26 cellular contexts compared by ENCODE assay signal in genomic region chr19:58166268-58166667, GRCh38. TPM values are rescaled to one million over a fixed set of nuclear protein-coding genes. Genes with fewer than 3 reads are reported as not detected.
A peak's percentile ranks its signal among the peaks of the same experiment; 100 is the strongest.
DNase-seq lines count a peak whose midpoint lies in the region; ATAC-seq, FAIRE-seq and TF ChIP-seq lines count a peak whose summit lies in the region.
"Had no signal": no experiment of that assay in that cellular context is flagged by ENCODE, and none has a peak within 500 bp of the region (broad histone marks: within the 10 kb centered on the region; RNA-seq: fewer than 3 reads in every experiment).

No MANE protein-coding gene starts in this region.

- no peak overlapping the region for H3K27ac Mint-ChIP-seq in endodermal cell
- H3K27ac Mint-ChIP-seq: CD14-positive monocyte; CD4-positive, alpha-beta memory T cell; CD4-positive, CD25-positive, alpha-beta regulatory T cell; CD8-positive, alpha-beta memory T cell had no signal

- TF ChIP-seq POLR2A in GM12878 (IDR thresholded peaks at IDR 0.05; ENCODE audit: low read depth, low read length), result no peak

- POLR2A ChIA-PET in HEK293 (lab: Yijun Ruan, JAX) (no interaction called here), GM12878 (lab: Charles Lee) (no interaction called here), PC-3 (lab: Charles Lee; ENCODE audit: unreplicated experiment) (no interaction called here)

- no peaks in the 10 kb centered on the region for H3K4me1 Mint-ChIP-seq in endodermal cell
- H3K4me1 Mint-ChIP-seq: CD14-positive monocyte; CD4-positive, alpha-beta memory T cell; CD4-positive, CD25-positive, alpha-beta regulatory T cell; CD8-positive, alpha-beta memory T cell had no signal

- H4K20me1 ChIP-seq in GM12878 (ENCODE audit: control insufficient read depth, insufficient read depth) (no peaks in the 10 kb centered on the region), smooth muscle cell (ENCODE audit: low read depth) (no peaks in the 10 kb centered on the region), PC-3 (ENCODE audit: low read length) (no peaks in the 10 kb centered on the region)
- H4K20me1 ChIP-seq: BLaER1 had no signal

- DNase-seq in OCI-M1 (lab: John Stamatoyannopoulos, UW), result peak; percentile 30
- DNase-seq in GM12878 (ENCODE audit: low read depth, low spot score), result no peak
- DNase-seq in endodermal cell, result no peak
- DNase-seq in smooth muscle cell (lab: John Stamatoyannopoulos, UW; ENCODE audit: unreplicated experiment), result no peak
- no peak for DNase-seq in frontal cortex (ENCODE audit: low spot score in 2 of 2)
- DNase-seq in PC-3, result no peak
- DNase-seq: 8988T; ACHN; BE2C; C1 segment of cervical spinal cord; CD4-positive, alpha-beta memory T cell; CD4-positive, CD25-positive, alpha-beta regulatory T cell; CD8-positive, alpha-beta memory T cell; COR-L47; DMS 273 treated with DMSO at 0.1 percent for 48 hours; DMS153; DMS79; DND-41; EL; GDM1 had no signal

- H3K4me2 ChIP-seq in GM12878 (ENCODE audit: control insufficient read depth, insufficient read depth) (no peak overlapping the region), smooth muscle cell (no peak overlapping the region), PC-3 (ENCODE audit: low read length) (no peak overlapping the region)
- H3K4me2 ChIP-seq: BLaER1 had no signal

- no peak for TF ChIP-seq EP300 in GM12878 (IDR thresholded peaks at IDR 0.05; ENCODE audit: borderline replicate concordance in 1 of 2, control insufficient read depth in 1 of 2, low read depth in 2 of 2, low read length in 2 of 2)

- H3K9me3 ChIP-seq in HEK293 (ENCODE audit: control insufficient read depth, insufficient read depth, low read depth, low read length) (peaks cover 4% of the 10 kb centered on the region; the same call in 1 of the 2 replicates), GM12878 (replicated peaks; ENCODE audit: control insufficient read depth, insufficient read depth, low read length) (peaks cover 8% of the 10 kb centered on the region), endodermal cell (ENCODE audit: control insufficient read depth, low read length) (peaks cover 63% of the 10 kb centered on the region), smooth muscle cell (replicated peaks; ENCODE audit: low read depth) (peaks cover 53% of the 10 kb centered on the region), PC-3 (ENCODE audit: low read length) (peaks cover 62% of the 10 kb centered on the region)

- TF ChIP-seq CTCF in HEK293 (tag by site-specific recombination; IDR thresholded peaks at IDR 0.05), result no peak
- TF ChIP-seq CTCF in GM12878 (IDR thresholded peaks at IDR 0.05 in 2 of 3, conservative IDR thresholded peaks at IDR 0.05 in 1 of 3; ENCODE audit: control insufficient read depth in 2 of 3, extremely low read depth in 1 of 3, insufficient read depth in 1 of 3, low read depth in 3 of 3, low read length in 3 of 3), result no peak
- no peak for TF ChIP-seq CTCF in endodermal cell (conservative IDR thresholded peaks at IDR 0.05)
- TF ChIP-seq CTCF in smooth muscle cell (IDR thresholded peaks at IDR 0.05; ENCODE audit: borderline replicate concordance, insufficient read depth, poor library complexity, severe bottlenecking), result no peak
- TF ChIP-seq CTCF in PC-3 (conservative IDR thresholded peaks at IDR 0.05; ENCODE audit: low read depth, low read length), result no peak

- CTCF ChIA-PET in HEK293 (lab: Yijun Ruan, JAX) (interaction anchor here (0.5 to 1.2 kb wide), 2 partner anchors 16 to 689 kb away, joined by 3 read pairs; partner anchors contain the start of genes ZNF329 and ZNF772), GM12878 (lab: Yijun Ruan, JAX) (no interaction called here), PC-3 (lab: Charles Lee) (no interaction called here)

- H3K27ac ChIP-seq in HEK293 (ENCODE audit: extremely low read depth, low read depth, low read length) (no peak overlapping the region), GM12878 (ENCODE audit: control insufficient read depth, insufficient read depth) (no peak overlapping the region), endodermal cell (ENCODE audit: low read depth, low read length) (no peak overlapping the region), smooth muscle cell (ENCODE audit: low read depth) (no peak overlapping the region), PC-3 (ENCODE audit: low read length) (no peak overlapping the region)
- H3K27ac ChIP-seq: BLaER1 had no signal

- RAD21 ChIA-PET in GM12878 (lab: Charles Lee; ENCODE audit: unreplicated experiment), result no interaction called here

- H3K79me2 ChIP-seq in GM12878 (ENCODE audit: control insufficient read depth, insufficient read depth, low read length) (no peaks in the 10 kb centered on the region), smooth muscle cell (ENCODE audit: low read depth) (no peaks in the 10 kb centered on the region), PC-3 (ENCODE audit: low read length) (no peaks in the 10 kb centered on the region)

- H3F3A ChIP-seq in smooth muscle cell (ENCODE audit: low read depth) (no peaks in the 10 kb centered on the region), PC-3 (ENCODE audit: low read length, unreplicated experiment) (no peaks in the 10 kb centered on the region)

- in situ Hi-C loops in GM12878 (cut with MboI), result no loop called here

- H3K27me3 ChIP-seq in GM12878 (replicated peaks in 1 of 2; ENCODE audit: control insufficient read depth in 2 of 2, insufficient read depth in 2 of 2, low read length in 1 of 2), result no peaks in the 10 kb centered on the region
- no peaks in the 10 kb centered on the region for H3K27me3 ChIP-seq in endodermal cell (ENCODE audit: control insufficient read depth, insufficient read depth, low read length, poor library complexity, severe bottlenecking)
- H3K27me3 ChIP-seq in smooth muscle cell (ENCODE audit: low read depth), result no peaks in the 10 kb centered on the region
- no peaks in the 10 kb centered on the region for H3K27me3 ChIP-seq in PC-3 (ENCODE audit: low read length)
- H3K27me3 ChIP-seq: BE2C, BLaER1 had no signal

- H3K9ac ChIP-seq in GM12878 (ENCODE audit: control insufficient read depth, insufficient read depth, low read length) (no peak overlapping the region), endodermal cell (ENCODE audit: extremely low read depth, low read length, poor library complexity, severe bottlenecking) (no peak overlapping the region), smooth muscle cell (ENCODE audit: low read depth) (no peak overlapping the region), PC-3 (ENCODE audit: low read length) (no peak overlapping the region)
- H3K9ac ChIP-seq: BLaER1 had no signal

- SMC1A ChIA-PET in GM12878 (lab: Charles Lee; ENCODE audit: uncharacterized antibody, unreplicated experiment), result no interaction called here

- intact Hi-C loops in GM12878 (cut with micrococcal nuclease; ENCODE audit: unreplicated experiment) (no loop called here), PC-3 (cut with micrococcal nuclease) (no loop called here)

- H3K27me3 Mint-ChIP-seq in endodermal cell (ENCODE audit: insufficient read depth), result peaks cover 7% of the 10 kb centered on the region
- H3K27me3 Mint-ChIP-seq: CD4-positive, CD25-positive, alpha-beta regulatory T cell; CD8-positive, alpha-beta memory T cell had no signal

- ATAC-seq in GM12878 (no peak), PC-3 (no peak)

- no peak overlapping the region for H3K4me3 Mint-ChIP-seq in endodermal cell
- H3K4me3 Mint-ChIP-seq: CD14-positive monocyte; CD4-positive, alpha-beta memory T cell; CD4-positive, CD25-positive, alpha-beta regulatory T cell; CD8-positive, alpha-beta memory T cell had no signal

- peaks cover 4% of the 10 kb centered on the region for H3K36me3 Mint-ChIP-seq in endodermal cell (ENCODE audit: low read depth)
- H3K36me3 Mint-ChIP-seq: CD14-positive monocyte had no signal

- no peaks in the 10 kb centered on the region for H3K9me2 ChIP-seq in PC-3 (replicated peaks; ENCODE audit: low read length)

- FAIRE-seq in GM12878 (lab: Jason Lieb, UNC) (no peak), frontal cortex (lab: Jason Lieb, UNC) (no peak)
- FAIRE-seq: A204.1, GM12891, GM19239 had no signal

- BruUV-seq in GM12878 (replicated peaks; lab: Mats Ljungman, UMichigan) (no TSS peak), PC-3 (replicated peaks; lab: Mats Ljungman, UMichigan) (no TSS peak)

- H3K36me3 ChIP-seq in HEK293 (ENCODE audit: control insufficient read depth in 2 of 2, insufficient read depth in 1 of 2, low read length in 2 of 2) (no peaks in the 10 kb centered on the region), GM12878 (ENCODE audit: control insufficient read depth in 2 of 2, insufficient read depth in 2 of 2, low read length in 1 of 2) (no peaks in the 10 kb centered on the region), endodermal cell (ENCODE audit: control insufficient read depth, insufficient read depth, low read length) (no peaks in the 10 kb centered on the region), smooth muscle cell (ENCODE audit: low read depth) (no peaks in the 10 kb centered on the region), PC-3 (ENCODE audit: low read depth, low read length) (no peaks in the 10 kb centered on the region; the same call in 1 of the 2 replicates)
- H3K36me3 ChIP-seq: BE2C, BLaER1 had no signal

- H3K9me3 Mint-ChIP-seq in endodermal cell, result peaks cover 86% of the 10 kb centered on the region

- no peak for TF ChIP-seq RAD21 in GM12878 (IDR thresholded peaks at IDR 0.05; ENCODE audit: insufficient read depth, low read depth, low read length)

- H3K4me1 ChIP-seq in HEK293 (ENCODE audit: control insufficient read depth, insufficient read depth, low read length) (no peaks in the 10 kb centered on the region), GM12878 (ENCODE audit: control insufficient read depth, insufficient read depth, low read length) (no peaks in the 10 kb centered on the region), endodermal cell (ENCODE audit: control insufficient read depth, insufficient read depth, low read length) (no peaks in the 10 kb centered on the region), smooth muscle cell (ENCODE audit: low read depth) (no peaks in the 10 kb centered on the region), PC-3 (ENCODE audit: insufficient read depth, low read length) (no peaks in the 10 kb centered on the region)
- H3K4me1 ChIP-seq: BE2C, BLaER1 had no signal

- no peak overlapping the region for H3K4me3 ChIP-seq in HEK293 (ENCODE audit: low read depth, low read length)
- H3K4me3 ChIP-seq in GM12878, result no peak overlapping the region
- H3K4me3 ChIP-seq in endodermal cell (ENCODE audit: low read length), result peak overlapping the region; percentile 18
- H3K4me3 ChIP-seq in smooth muscle cell, result no peak overlapping the region
- no peak overlapping the region for H3K4me3 ChIP-seq in PC-3 (ENCODE audit: low read length)
- H3K4me3 ChIP-seq: BLaER1 had no signal

- 40% methylated on average over 1 of the region's 1 CpG for WGBS in GM12878 (ENCODE audit: insufficient coverage, insufficient replicate concordance, low lambda C conversion rate, missing lambda C conversion rate)
- WGBS in endodermal cell (ENCODE audit: insufficient coverage in 1 of 2, insufficient read length in 1 of 2), 2 experiments, result no CpG with 5 or more reads among the region's 1 CpG
- 83% methylated on average over 1 of the region's 1 CpG for WGBS in smooth muscle cell (ENCODE audit: low lambda C conversion rate)

- H2AFZ ChIP-seq in GM12878 (ENCODE audit: control insufficient read depth, low read depth, low read length) (no peak overlapping the region), smooth muscle cell (ENCODE audit: low read depth) (no peak overlapping the region), PC-3 (ENCODE audit: low read length) (no peak overlapping the region)

RNA-seq across cellular contexts. Expression of gene ZNF329, which starts 15.7 kb away (rescaled TPM):
- total RNA-seq in GM12878 (2013; cell fraction: nucleolus; rRNA removed), result 4.9 and 5.1 TPM in 2 replicates
- 0.62 and 0.76 TPM in 2 replicates for total RNA-seq in GM12878 (2014; rRNA removed)
- 0.78 and 1.1 TPM in 2 replicates for total RNA-seq in GM12878 (2014; rRNA removed; fragmentation: Illumina TruSeq; extraction: Trizol)
- 0.43 and 0.56 TPM in 2 replicates for total RNA-seq in GM12878 (2021)
- polyA plus RNA-seq in GM12878 (2011; ENCODE audit: low read depth), result 1.5 TPM
- 4.7 and 5.8 TPM in 2 replicates for polyA plus RNA-seq in GM12878 (2011; rRNA removed)
- 2.9 and 3.7 TPM in 2 replicates for polyA plus RNA-seq in GM12878 (2011; cell fraction: cytosol; rRNA removed)
- 2.1 and 2.2 TPM in 2 replicates for polyA plus RNA-seq in GM12878 (2011; cell fraction: nucleus; rRNA removed)
- polyA plus RNA-seq in GM12878 (2012), result 1.6 and 2.2 TPM in 2 replicates
- 0.29 and 0.71 TPM in 2 replicates for polyA plus RNA-seq in GM12878 (2014; fragmentation: Illumina TruSeq; extraction: Trizol)
- polyA plus RNA-seq in GM12878 (2014; fragmentation: Nextera tagmentation; extraction: Ambion mirVana), result under 1 TPM in 1 of 2 experiments, not detected in 1; 0.11 TPM
- polyA plus RNA-seq in GM12878 (2014; rRNA removed), result 0.18 and 0.43 TPM in 2 replicates
- polyA plus RNA-seq in GM12878 (2016; fragmentation: Nextera tagmentation; extraction: Ambion mirVana), result under 1 TPM; 0.28 to 0.42 TPM
- 5.8 and 6.5 TPM in 2 replicates for polyA minus RNA-seq in GM12878 (2011; rRNA and poly(A)+ RNA removed)
- polyA minus RNA-seq in GM12878 (2011; cell fraction: cytosol; rRNA and poly(A)+ RNA removed), result 2.7 and 4.1 TPM in 2 replicates
- 1.7 and 1.8 TPM in 2 replicates for polyA minus RNA-seq in GM12878 (2011; cell fraction: nucleus; rRNA and poly(A)+ RNA removed)
- 10 to 100 TPM; 16.7 to 24.7 TPM for total RNA-seq in endodermal cell
- 11.6 TPM for polyA plus RNA-seq in endodermal cell (2013, experiment 1 of 2)
- 11.4 TPM for polyA plus RNA-seq in endodermal cell (2013, experiment 2 of 2)
- total RNA-seq in smooth muscle cell, result 14.3 and 22.3 TPM in 2 replicates
- 2.3 and 4.4 TPM in 2 replicates for polyA plus RNA-seq in smooth muscle cell
- 42.4 TPM for total RNA-seq in frontal cortex
- total RNA-seq in PC-3 (2014; rRNA removed), result 8.2 and 10.5 TPM in 2 replicates

RNA-seq across cellular contexts. Expression of gene ZNF274, which starts 16.6 kb away (rescaled TPM):
- total RNA-seq in GM12878 (2013; cell fraction: nucleolus; rRNA removed), result 43.4 and 50.7 TPM in 2 replicates
- total RNA-seq in GM12878 (2014; rRNA removed), result 14.2 and 16.7 TPM in 2 replicates
- 13.5 and 14.7 TPM in 2 replicates for total RNA-seq in GM12878 (2014; rRNA removed; fragmentation: Illumina TruSeq; extraction: Trizol)
- 12.3 and 14.1 TPM in 2 replicates for total RNA-seq in GM12878 (2021)
- polyA plus RNA-seq in GM12878 (2011; ENCODE audit: low read depth), result 12.1 TPM
- 17.3 and 17.8 TPM in 2 replicates for polyA plus RNA-seq in GM12878 (2011; rRNA removed)
- 15.6 and 17.2 TPM in 2 replicates for polyA plus RNA-seq in GM12878 (2011; cell fraction: cytosol; rRNA removed)
- polyA plus RNA-seq in GM12878 (2011; cell fraction: nucleus; rRNA removed), result 31.9 and 32.4 TPM in 2 replicates
- polyA plus RNA-seq in GM12878 (2012), result 16.0 and 17.3 TPM in 2 replicates
- polyA plus RNA-seq in GM12878 (2014; fragmentation: Illumina TruSeq; extraction: Trizol), result 12.3 and 14.9 TPM in 2 replicates
- polyA plus RNA-seq in GM12878 (2014; fragmentation: Nextera tagmentation; extraction: Ambion mirVana), result 1 to 10 TPM; 2.7 to 3.3 TPM
- 12.8 and 14.5 TPM in 2 replicates for polyA plus RNA-seq in GM12878 (2014; rRNA removed)
- 10 to 100 TPM; 14.4 to 17.6 TPM for polyA plus RNA-seq in GM12878 (2016; fragmentation: Nextera tagmentation; extraction: Ambion mirVana)
- polyA minus RNA-seq in GM12878 (2011; rRNA and poly(A)+ RNA removed), result 19.8 and 29.6 TPM in 2 replicates
- 5.3 and 7.6 TPM in 2 replicates for polyA minus RNA-seq in GM12878 (2011; cell fraction: cytosol; rRNA and poly(A)+ RNA removed)
- polyA minus RNA-seq in GM12878 (2011; cell fraction: nucleus; rRNA and poly(A)+ RNA removed), result 16.9 and 20.6 TPM in 2 replicates
- total RNA-seq in endodermal cell, result 10 to 100 TPM; 23.2 to 24.9 TPM
- 23.4 TPM for polyA plus RNA-seq in endodermal cell (2013, experiment 1 of 2)
- 23.2 TPM for polyA plus RNA-seq in endodermal cell (2013, experiment 2 of 2)
- 23.8 and 29.2 TPM in 2 replicates for total RNA-seq in smooth muscle cell
- polyA plus RNA-seq in smooth muscle cell, result 27.2 and 29.5 TPM in 2 replicates
- 23.2 TPM for total RNA-seq in frontal cortex
- 15.4 and 16.1 TPM in 2 replicates for total RNA-seq in PC-3 (2014; rRNA removed)
